Comparison of ENCODE assay signal across 19 cellular contexts in genomic region chr11:104522650-104523049, GRCh38.
A peak's percentile ranks its signal among the peaks of the same experiment; 100 is the strongest.
DNase-seq lines count a peak whose midpoint lies in the region; ATAC-seq, FAIRE-seq and TF ChIP-seq lines count a peak whose summit lies in the region.
"Had no signal": no experiment of that assay in that cellular context is flagged by ENCODE, and none has a peak within 500 bp of the region (broad histone marks: within the 10 kb centered on the region; RNA-seq: fewer than 3 reads in every experiment).

No MANE protein-coding gene starts in this region.

- no peaks in the 10 kb centered on the region for H3K36me3 Mint-ChIP-seq in naive thymus-derived CD8-positive, alpha-beta T cell
- H3K36me3 Mint-ChIP-seq: activated CD4-positive, alpha-beta memory T cell treated with anti-CD3 and anti-CD28 coated beads for 36 hours had no signal

- peaks cover 0 to 6% (median 3%) of the 10 kb centered on the region in 5 donors for H3K27me3 Mint-ChIP-seq in naive thymus-derived CD8-positive, alpha-beta T cell
- H3K27me3 Mint-ChIP-seq: activated CD4-positive, alpha-beta memory T cell treated with anti-CD3 and anti-CD28 coated beads for 36 hours had no signal

- H3K4me3 ChIP-seq in BE2C (ENCODE audit: low read depth, low read length) (no peak overlapping the region), brain microvascular endothelial cell (ENCODE audit: low read depth, low read length) (no peak overlapping the region)
- H3K4me3 ChIP-seq: GM12878, upper lobe of right lung had no signal

- FAIRE-seq in islet of Langerhans (lab: Jason Lieb, UNC), result peak; percentile 38
- FAIRE-seq: GM12878 had no signal

- H3K36me3 ChIP-seq in BE2C, result no peaks in the 10 kb centered on the region
- H3K36me3 ChIP-seq in brain microvascular endothelial cell (replicated peaks), result no peaks in the 10 kb centered on the region
- H3K36me3 ChIP-seq: upper lobe of right lung, WERI-Rb-1 had no signal

- H3K27me3 ChIP-seq in BE2C (no peaks in the 10 kb centered on the region), brain microvascular endothelial cell (replicated peaks) (no peaks in the 10 kb centered on the region)
- H3K27me3 ChIP-seq: upper lobe of right lung had no signal

- H3K4me1 Mint-ChIP-seq in naive thymus-derived CD8-positive, alpha-beta T cell, result no peaks in the 10 kb centered on the region

- H3K9me3 Mint-ChIP-seq in naive thymus-derived CD8-positive, alpha-beta T cell, result no peaks in the 10 kb centered on the region
- H3K9me3 Mint-ChIP-seq: activated CD4-positive, alpha-beta memory T cell treated with anti-CD3 and anti-CD28 coated beads for 36 hours; activated naive CD4-positive, alpha-beta T cell treated with anti-CD3 and anti-CD28 coated beads for 36 hours had no signal

- peak; percentile 28 for DNase-seq in BE2C
- peak; percentile 47 for DNase-seq in NCI-H1694 treated with DMSO at 0.1 percent for 48 hours (lab: John Stamatoyannopoulos, UW)
- DNase-seq in brain microvascular endothelial cell, result peak; percentile 20
- no peak for DNase-seq in NCI-H2227 (lab: John Stamatoyannopoulos, UW; ENCODE audit: unreplicated experiment)
- no peak for DNase-seq in naive thymus-derived CD8-positive, alpha-beta T cell
- DNase-seq in ureter (ENCODE audit: low spot score), result no peak
- DNase-seq: activated CD4-positive, alpha-beta memory T cell treated with anti-CD3 and anti-CD28 coated beads for 36 hours; activated naive CD4-positive, alpha-beta T cell treated with anti-CD3 and anti-CD28 coated beads for 36 hours; activated T-cell treated with anti-CD3 and anti-CD28 coated beads, Interleukin-2, amount 50 U/mL, for 1 hour; AML-193; Calu3; GF-D8; Karpas-422; NCI-H1092 treated with DMSO at 0.1 percent for 48 hours; NCI-H2171; upper lobe of right lung; WERI-Rb-1 had no signal

- H3K27ac ChIP-seq in brain microvascular endothelial cell, result no peak overlapping the region
- H3K27ac ChIP-seq: upper lobe of right lung, WERI-Rb-1 had no signal

- in situ Hi-C loops in brain microvascular endothelial cell (cut with HindIII; ENCODE audit: low pct_ligation_motif_present, low sequenced_read_pairs), result no loop called here

- POLR2A ChIA-PET in naive thymus-derived CD8-positive, alpha-beta T cell (lab: Charles Lee), result no interaction called here

- H3K27ac Mint-ChIP-seq in naive thymus-derived CD8-positive, alpha-beta T cell, result no peak overlapping the region
- H3K27ac Mint-ChIP-seq: activated CD4-positive, alpha-beta memory T cell treated with anti-CD3 and anti-CD28 coated beads for 36 hours; activated naive CD4-positive, alpha-beta T cell treated with anti-CD3 and anti-CD28 coated beads for 36 hours had no signal

- peaks cover 4% of the 10 kb centered on the region for H3K4me1 ChIP-seq in BE2C
- H3K4me1 ChIP-seq: upper lobe of right lung had no signal

- no peak for ATAC-seq in naive thymus-derived CD8-positive, alpha-beta T cell
- ATAC-seq: GM12878, upper lobe of right lung had no signal

- no peak for TF ChIP-seq CTCF in BE2C (IDR thresholded peaks at IDR 0.05; ENCODE audit: low read depth, low read length)
- no peak for TF ChIP-seq CTCF in brain microvascular endothelial cell (IDR thresholded peaks at IDR 0.05; ENCODE audit: low read depth, low read length, missing control alignments)

- no peaks in the 10 kb centered on the region for H3K9me3 ChIP-seq in BE2C
- H3K9me3 ChIP-seq: upper lobe of right lung had no signal

- no peak overlapping the region for H3K4me3 Mint-ChIP-seq in naive thymus-derived CD8-positive, alpha-beta T cell
- H3K4me3 Mint-ChIP-seq: activated CD4-positive, alpha-beta memory T cell treated with anti-CD3 and anti-CD28 coated beads for 36 hours; activated naive CD4-positive, alpha-beta T cell treated with anti-CD3 and anti-CD28 coated beads for 36 hours had no signal

Comparison
In these comparisons a context has a peak if more than half of its experiments do, and no peak if none do; other contexts are left out.
1. DNase-seq: peak in BE2C (single experiment), NCI-H1694 treated with DMSO at 0.1 percent for 48 hours (single experiment) and brain microvascular endothelial cell (single experiment); none in NCI-H2227 (single experiment), naive thymus-derived CD8-positive, alpha-beta T cell (0 of 10) and ureter (single experiment).